In genomic region chr2:154844513-154844912, GRCh38 we compare ENCODE assay signal across 27 cellular contexts.
"Had no signal": no experiment of that assay in that cellular context is flagged by ENCODE, and none has a peak within 500 bp of the region (broad histone marks: within the 10 kb centered on the region; RNA-seq: fewer than 3 reads in every experiment).

No MANE protein-coding gene starts in this region.

- H2AFZ ChIP-seq: parathyroid adenoma had no signal

- DNase-seq: naive B cell; nephron progenitor cell; occipital lobe; ovary; psoas muscle; stimulated activated CD4-positive, alpha-beta T cell treated with anti-CD3 and anti-CD28 coated beads, Interleukin-15, amount 100 ng/mL, for 24 hours; stimulated activated CD4-positive, alpha-beta T cell treated with anti-CD3 and anti-CD28 coated beads, Interleukin-2, amount 100 ng/mL, for 24 hours; stimulated activated CD4-positive, alpha-beta T cell treated with anti-CD3 and anti-CD28 coated beads, Interleukin-2, amount 100 ng/mL, for 48 hours; stimulated activated CD4-positive, alpha-beta T cell treated with anti-CD3 and anti-CD28 coated beads, Interleukin-4, amount 100 ng/mL, for 24 hours; stimulated activated naive B cell treated with anti-CD40 and anti-IgM and Interleukin-4, amounts not matched to agents 10 μg/mL and 1 μg/mL and 100 μg/mL, for 72 hours; stimulated activated naive CD4-positive, alpha-beta T cell treated with Interleukin-2 at 50 U/mL for 16 hours; stomach; thyroid gland; trophoblast cell; upper lobe of left lung had no signal

- H3K9me3 ChIP-seq: ovary, psoas muscle, stomach, thoracic aorta, thyroid gland, upper lobe of left lung, vagina had no signal

- H3K4me3 ChIP-seq: ovary, psoas muscle, skin epidermis, smooth muscle cell, stomach, thoracic aorta, thyroid gland, tibial nerve, upper lobe of left lung, vagina had no signal

- ATAC-seq: naive thymus-derived CD8-positive, alpha-beta T cell; natural killer cell treated with Interleukin-12 subunit alpha and Interleukin-12 subunit beta and Interleukin-15 and Interleukin-18, amount 100 ng/mL, for 72 hours; psoas muscle; right cardiac atrium; sciatic nerve; stimulated activated effector memory CD8-positive, alpha-beta T cell treated with anti-CD3 and anti-CD28 coated beads, Interleukin-12 subunit alpha, Interleukin-12 subunit beta, amount 100 ng/mL, for 72 hours; stimulated activated naive B cell treated with anti-CD40 and anti-IgM and Interleukin-4, amounts not matched to agents 10 μg/mL and 1 μg/mL and 100 μg/mL, for 72 hours had no signal

- FAIRE-seq: urothelium cell line had no signal

- H3K9ac ChIP-seq: parathyroid adenoma had no signal

- H3K27me3 ChIP-seq: ovary, stomach, thyroid gland, tibial nerve, upper lobe of left lung, vagina had no signal

- H3K4me2 ChIP-seq: smooth muscle cell had no signal

- H3K36me3 ChIP-seq: ovary, stomach, thoracic aorta, thyroid gland, tibial nerve, upper lobe of left lung, vagina had no signal

- H3K27ac ChIP-seq: ovary, parathyroid adenoma, psoas muscle, skin epidermis, stomach, thoracic aorta, thyroid gland, tibial nerve, upper lobe of left lung, vagina had no signal

- H3K4me1 ChIP-seq: parathyroid adenoma, psoas muscle, stomach, thyroid gland, tibial nerve, upper lobe of left lung, vagina had no signal

- H3K79me2 ChIP-seq: parathyroid adenoma had no signal
